31 cellular contexts compared by ENCODE assay signal in genomic region chr11:16840951-16841350, GRCh38.
"Had no signal": no experiment of that assay in that cellular context is flagged by ENCODE, and none has a peak within 500 bp of the region (broad histone marks: within the 10 kb centered on the region; RNA-seq: fewer than 3 reads in every experiment).

No MANE protein-coding gene starts in this region.

- H3K36me3 ChIP-seq: adrenal gland, MG63 had no signal

- H3K9me3 ChIP-seq: adrenal gland, MG63 had no signal

- ATAC-seq: Panc1, Right ventricle myocardium inferior, T-cell had no signal

- H3K4me1 ChIP-seq: adrenal gland had no signal

- H3K27me3 ChIP-seq: adrenal gland, MG63 had no signal

- H3K4me3 ChIP-seq: adrenal gland, MG63, SK-N-MC had no signal

- H3K27ac ChIP-seq: adrenal gland, SK-N-MC had no signal

- DNase-seq: activated B cell treated with CpG ODN at 0.5 μM for 24 hours; activated CD4-positive, alpha-beta T cell treated with anti-CD3 and anti-CD28 coated beads for 1 hour; activated CD4-positive, alpha-beta T cell treated with anti-CD3 and anti-CD28 coated beads, Interleukin-2, amount 10 ng/mL, durations not matched to agents 24 days and 14 days; activated CD4-positive, alpha-beta T cell treated with anti-CD3 and anti-CD28 coated beads, Interleukin-2, amount 50 U/mL, for 48 hours; activated gamma-delta T cell treated with Interleukin-2 at 50 U/mL for 16 hours; activated naive CD4-positive, alpha-beta T cell treated with anti-CD3 and anti-CD28 coated beads, Interleukin-2, amount 10 ng/mL, durations not matched to agents 7 days and 5 days; activated naive CD8-positive, alpha-beta T cell treated with anti-CD3 and anti-CD28 coated beads, Interleukin-2, amount 10 ng/mL, durations not matched to agents 7 days and 5 days; activated T-cell treated with anti-CD3 and anti-CD28 coated beads for 4 hours; activated T-cell treated with anti-CD3 and anti-CD28 coated beads, Interleukin-2, amount 50 U/mL, for 48 hours; adrenal gland; anterior cingulate cortex; MG63; MV-4-11; NCI-H1092 treated with DMSO at 0.1 percent for 48 hours; NCI-H1417 treated with DMSO at 0.1 percent for 48 hours; NCI-H1694; NCI-H2029; NCI-H2107; NCI-H2171 treated with DMSO at 0.1 percent for 48 hours; NCI-H226; NCI-H510A; NCI-H526 treated with DMSO at 0.1 percent for 48 hours; NCI-H82; OCI-M1; RPMI8226; T-cell; T-helper 2 cell; T1000 had no signal
